In the genomic region with DNA sequence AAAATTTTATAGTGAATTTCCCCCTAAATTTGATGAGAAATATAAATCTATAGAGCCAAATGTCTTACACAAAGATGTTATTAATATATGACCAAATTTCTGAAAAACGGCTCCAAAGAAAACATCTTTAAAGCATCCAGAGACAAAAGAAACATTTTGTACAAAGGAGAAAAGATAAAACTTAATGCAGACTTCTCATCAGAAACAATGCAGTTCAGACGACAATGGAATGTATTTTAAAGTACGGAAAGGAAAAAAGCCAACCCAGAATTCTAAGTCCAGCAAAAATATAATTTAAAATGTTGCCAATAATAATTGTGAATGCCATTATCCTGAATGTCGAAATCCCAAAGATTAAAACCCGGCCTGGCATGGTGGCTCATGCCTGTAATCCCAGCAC, we compare ENCODE assay signal across 39 cellular contexts.
"Had no signal": no experiment of that assay in that cellular context is flagged by ENCODE, and none has a peak within 500 bp of the region (broad histone marks: within the 10 kb centered on the region; RNA-seq: fewer than 3 reads in every experiment).

No MANE protein-coding gene starts in this region.

- ATAC-seq: activated naive CD4-positive, alpha-beta T cell treated with anti-CD3 and anti-CD28 coated beads, Interleukin-2, amount 50 U/mL, for 72 hours; activated naive CD8-positive, alpha-beta T cell treated with anti-CD3 and anti-CD28 coated beads, Interleukin-2, amount 50 U/mL, for 24 hours; activated T-cell treated with anti-CD3 and anti-CD28 coated beads, Interleukin-2, amount 50 U/mL, for 4 hours; activated T-cell treated with anti-CD3 and anti-CD28 coated beads, Interleukin-2, amount 50 U/mL, for 72 hours; activated T-helper 17 cell treated with anti-CD3 and anti-CD28 coated beads, Interleukin-2, amount 50 U/mL, for 72 hours; body of pancreas had no signal

- H3K4me1 ChIP-seq: adrenal gland, body of pancreas had no signal

- H3K9me3 Mint-ChIP-seq: activated naive CD4-positive, alpha-beta T cell treated with anti-CD3 and anti-CD28 coated beads, Interleukin-2, amount 10 ng/mL, durations not matched to agents 7 days and 5 days; activated naive CD8-positive, alpha-beta T cell treated with anti-CD3 and anti-CD28 coated beads, Interleukin-2, amount 10 ng/mL, durations not matched to agents 7 days and 5 days; activated T-cell treated with anti-CD3 and anti-CD28 coated beads, Interleukin-2, amount 50 U/mL, for 24 hours; activated T-helper 1 cell treated with anti-CD3 and anti-CD28 coated beads, Interleukin-12 subunit alpha, Interleukin-12 subunit beta, Interleukin-2, Interleukin-4 antibody, amounts not matched to agents 30 ng/mL and 10 ng/mL and 1 ng/mL, durations not matched to agents 14 hours and 24 hours and 36 hours; activated T-helper 2 cell treated with anti-CD3 and anti-CD28 coated beads, Interferon-gamma antibody, Interleukin-2, Interleukin-4, amounts not matched to agents 10 μg/mL and 5 μg/mL and 100 μg/mL, durations not matched to agents 14 hours and 24 hours and 36 hours; central memory CD8-positive, alpha-beta T cell had no signal

- H3K36me3 ChIP-seq: adrenal gland, ascending aorta, brain microvascular endothelial cell, breast epithelium, cardiac muscle cell had no signal

- FAIRE-seq: astrocyte, bronchial epithelial cell had no signal

- H3K4me3 Mint-ChIP-seq: activated naive CD4-positive, alpha-beta T cell treated with anti-CD3 and anti-CD28 coated beads for 36 hours; activated naive CD4-positive, alpha-beta T cell treated with anti-CD3 and anti-CD28 coated beads, Interleukin-2, amount 10 ng/mL, durations not matched to agents 7 days and 5 days; activated naive CD4-positive, alpha-beta T cell treated with anti-CD3 and anti-CD28 coated beads, Interleukin-2, amount 50 U/mL, for 24 hours; activated naive CD8-positive, alpha-beta T cell; activated naive CD8-positive, alpha-beta T cell treated with anti-CD3 and anti-CD28 coated beads for 36 hours; activated naive CD8-positive, alpha-beta T cell treated with anti-CD3 and anti-CD28 coated beads, Interleukin-2, amount 10 ng/mL, durations not matched to agents 7 days and 5 days; activated naive CD8-positive, alpha-beta T cell treated with anti-CD3 and anti-CD28 coated beads, Interleukin-2, amount 50 U/mL, for 24 hours; activated T-cell treated with anti-CD3 and anti-CD28 coated beads, Interleukin-2, amount 50 U/mL, for 24 hours; activated T-cell treated with anti-CD3 and anti-CD28 coated beads, Interleukin-2, amount 50 U/mL, for 4 hours; activated T-cell treated with anti-CD3 and anti-CD28 coated beads, Interleukin-2, amount 50 U/mL, for 72 hours; activated T-helper 1 cell treated with anti-CD3 and anti-CD28 coated beads, Interleukin-12 subunit alpha, Interleukin-12 subunit beta, Interleukin-2, Interleukin-4 antibody, amounts not matched to agents 30 ng/mL and 10 ng/mL and 1 ng/mL, durations not matched to agents 14 hours and 24 hours and 36 hours; activated T-helper 17 cell treated with anti-CD3 and anti-CD28 coated beads, Interleukin-2, amount 50 U/mL, for 72 hours; brain; central memory CD8-positive, alpha-beta T cell had no signal

- H3K27ac Mint-ChIP-seq: activated naive CD4-positive, alpha-beta T cell treated with anti-CD3 and anti-CD28 coated beads for 36 hours; activated naive CD4-positive, alpha-beta T cell treated with anti-CD3 and anti-CD28 coated beads, Interleukin-2, amount 10 ng/mL, durations not matched to agents 7 days and 5 days; activated naive CD4-positive, alpha-beta T cell treated with anti-CD3 and anti-CD28 coated beads, Interleukin-2, amount 50 U/mL, for 24 hours; activated naive CD4-positive, alpha-beta T cell treated with anti-CD3 and anti-CD28 coated beads, Interleukin-2, amount 50 U/mL, for 72 hours; activated naive CD8-positive, alpha-beta T cell; activated naive CD8-positive, alpha-beta T cell treated with anti-CD3 and anti-CD28 coated beads for 36 hours; activated naive CD8-positive, alpha-beta T cell treated with anti-CD3 and anti-CD28 coated beads, Interleukin-2, amount 10 ng/mL, durations not matched to agents 7 days and 5 days; activated naive CD8-positive, alpha-beta T cell treated with anti-CD3 and anti-CD28 coated beads, Interleukin-2, amount 50 U/mL, for 24 hours; activated T-cell treated with anti-CD3 and anti-CD28 coated beads, Interleukin-2, amount 50 U/mL, for 24 hours; activated T-cell treated with anti-CD3 and anti-CD28 coated beads, Interleukin-2, amount 50 U/mL, for 72 hours; activated T-helper 1 cell treated with anti-CD3 and anti-CD28 coated beads, Interleukin-12 subunit alpha, Interleukin-12 subunit beta, Interleukin-2, Interleukin-4 antibody, amounts not matched to agents 30 ng/mL and 10 ng/mL and 1 ng/mL, durations not matched to agents 14 hours and 24 hours and 36 hours; activated T-helper 17 cell treated with anti-CD3 and anti-CD28 coated beads, Interleukin-2, amount 50 U/mL, for 72 hours; activated T-helper 2 cell treated with anti-CD3 and anti-CD28 coated beads, Interferon-gamma antibody, Interleukin-2, Interleukin-4, amounts not matched to agents 10 μg/mL and 5 μg/mL and 100 μg/mL, durations not matched to agents 14 hours and 24 hours and 36 hours; brain had no signal

- H3K4me1 Mint-ChIP-seq: activated naive CD4-positive, alpha-beta T cell treated with anti-CD3 and anti-CD28 coated beads, Interleukin-2, amount 10 ng/mL, durations not matched to agents 7 days and 5 days; activated naive CD4-positive, alpha-beta T cell treated with anti-CD3 and anti-CD28 coated beads, Interleukin-2, amount 50 U/mL, for 24 hours; activated naive CD8-positive, alpha-beta T cell treated with anti-CD3 and anti-CD28 coated beads for 36 hours; activated naive CD8-positive, alpha-beta T cell treated with anti-CD3 and anti-CD28 coated beads, Interleukin-2, amount 10 ng/mL, durations not matched to agents 7 days and 5 days; activated naive CD8-positive, alpha-beta T cell treated with anti-CD3 and anti-CD28 coated beads, Interleukin-2, amount 50 U/mL, for 24 hours; activated T-helper 17 cell treated with anti-CD3 and anti-CD28 coated beads, Interleukin-2, amount 50 U/mL, for 72 hours; central memory CD8-positive, alpha-beta T cell had no signal

- H3K36me3 Mint-ChIP-seq: activated naive CD4-positive, alpha-beta T cell treated with anti-CD3 and anti-CD28 coated beads, Interleukin-2, amount 10 ng/mL, durations not matched to agents 7 days and 5 days; activated naive CD8-positive, alpha-beta T cell treated with anti-CD3 and anti-CD28 coated beads for 36 hours; activated naive CD8-positive, alpha-beta T cell treated with anti-CD3 and anti-CD28 coated beads, Interleukin-2, amount 10 ng/mL, durations not matched to agents 7 days and 5 days had no signal

- H3K27ac ChIP-seq: adrenal gland, ascending aorta, body of pancreas, brain microvascular endothelial cell, breast epithelium, cardiac muscle cell had no signal

- H3K4me3 ChIP-seq: adrenal gland, ascending aorta, body of pancreas, breast epithelium, cardiac muscle cell had no signal

- H3K27me3 ChIP-seq: adrenal gland, ascending aorta, body of pancreas, brain microvascular endothelial cell, breast epithelium had no signal

- H3K9me3 ChIP-seq: adrenal gland, body of pancreas, breast epithelium had no signal

- DNase-seq: activated effector memory CD4-positive, alpha-beta T cell treated with anti-CD3 and anti-CD28 coated beads, Interleukin-2, amount 50 U/mL, for 16 hours; activated effector memory CD4-positive, alpha-beta T cell treated with Interleukin-2 at 50 U/mL for 16 hours; activated gamma-delta T cell; activated gamma-delta T cell treated with Interleukin-2 at 50 U/mL for 16 hours; activated naive CD4-positive, alpha-beta T cell; activated naive CD4-positive, alpha-beta T cell treated with anti-CD3 and anti-CD28 coated beads for 36 hours; activated naive CD4-positive, alpha-beta T cell treated with anti-CD3 and anti-CD28 coated beads, Interleukin-2, amount 10 ng/mL, durations not matched to agents 7 days and 5 days; activated naive CD4-positive, alpha-beta T cell treated with anti-CD3 and anti-CD28 coated beads, Interleukin-2, amount 50 U/mL, for 16 hours; activated naive CD4-positive, alpha-beta T cell treated with Interleukin-2 at 50 U/mL for 16 hours; activated naive CD8-positive, alpha-beta T cell treated with anti-CD3 and anti-CD28 coated beads for 36 hours; activated naive CD8-positive, alpha-beta T cell treated with anti-CD3 and anti-CD28 coated beads, Interleukin-2, amount 10 ng/mL, durations not matched to agents 7 days and 5 days; activated naive CD8-positive, alpha-beta T cell treated with anti-CD3 and anti-CD28 coated beads, Interleukin-2, amount 50 U/mL, for 24 hours; activated T-cell treated with anti-CD3 and anti-CD28 coated beads, Interleukin-2, amount 50 U/mL, for 24 hours; activated T-cell treated with anti-CD3 and anti-CD28 coated beads, Interleukin-2, amount 50 U/mL, for 4 hours; activated T-cell treated with anti-CD3 and anti-CD28 coated beads, Interleukin-2, amount 50 U/mL, for 48 hours; activated T-cell treated with anti-CD3 and anti-CD28 coated beads, Interleukin-2, amount 50 U/mL, for 72 hours; adrenal gland; amniotic stem cell; amygdala; anterior cingulate cortex; aorta; body of pancreas; brain microvascular endothelial cell; caudate nucleus; central memory CD4-positive, alpha-beta T cell; cerebellar nuclear complex had no signal
